20 cellular contexts compared by ENCODE assay signal in the genomic region with DNA sequence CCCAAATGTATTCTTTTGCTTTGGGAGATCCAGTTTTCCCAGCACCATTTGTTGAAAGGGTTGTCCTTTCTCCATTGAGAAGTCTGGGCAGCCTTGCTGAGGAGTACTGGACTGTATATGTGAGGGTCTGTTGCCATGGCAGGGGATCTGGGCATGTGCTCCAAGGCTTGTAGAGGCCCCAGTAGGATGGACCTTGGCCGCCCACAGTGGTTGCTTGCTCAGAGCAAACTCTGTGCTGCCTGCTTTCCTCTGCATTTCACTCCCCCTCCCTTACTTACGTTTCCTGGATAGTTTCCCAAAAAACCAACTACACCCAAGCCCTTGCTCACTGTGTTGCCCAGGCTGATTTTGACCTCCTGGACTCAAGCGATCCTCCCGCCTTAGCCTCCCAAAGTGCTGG.
A peak's percentile ranks its signal among the peaks of the same experiment; 100 is the strongest.
DNase-seq lines count a peak whose midpoint lies in the region; ATAC-seq and TF ChIP-seq lines count a peak whose summit lies in the region.
"Had no signal": no experiment of that assay in that cellular context is flagged by ENCODE, and none has a peak within 500 bp of the region (broad histone marks: within the 10 kb centered on the region; RNA-seq: fewer than 3 reads in every experiment).

No MANE protein-coding gene starts in this region.

- H3K4me3 Mint-ChIP-seq in CD14-positive monocyte (no peak overlapping the region), glutamatergic neuron (ENCODE audit: unreplicated experiment) (peak overlapping the region; percentile 25)
- H3K4me3 Mint-ChIP-seq: B cell; CD4-positive, alpha-beta memory T cell; CD4-positive, CD25-positive, alpha-beta regulatory T cell; CD8-positive, alpha-beta memory T cell had no signal

- no peak overlapping the region for H3K27ac Mint-ChIP-seq in CD14-positive monocyte
- no peak overlapping the region for H3K27ac Mint-ChIP-seq in glutamatergic neuron (ENCODE audit: unreplicated experiment)
- H3K27ac Mint-ChIP-seq: B cell; CD4-positive, alpha-beta memory T cell; CD4-positive, CD25-positive, alpha-beta regulatory T cell had no signal

- ATAC-seq in sciatic nerve (no peak), GM21367 (IDR thresholded peaks at IDR 0.05; ENCODE audit: unreplicated experiment) (no peak), GM19023 (IDR thresholded peaks at IDR 0.05; ENCODE audit: unreplicated experiment) (no peak)
- ATAC-seq: A549, GM12878 had no signal

- H3K36me3 Mint-ChIP-seq in CD14-positive monocyte: no peaks in the 10 kb centered on the region
- peaks cover 10% of the 10 kb centered on the region for H3K36me3 Mint-ChIP-seq in glutamatergic neuron (ENCODE audit: unreplicated experiment)
- H3K36me3 Mint-ChIP-seq: CD4-positive, alpha-beta memory T cell; CD4-positive, CD25-positive, alpha-beta regulatory T cell; CD8-positive, alpha-beta memory T cell had no signal

- intact Hi-C loops in CD14-positive monocyte (cut with micrococcal nuclease): no loop called here
- intact Hi-C loops in sciatic nerve (cut with DNase I): no loop called here

- DNase-seq in activated effector memory CD4-positive, alpha-beta T cell treated with anti-CD3 and anti-CD28 coated beads, Interleukin-2, amount 50 U/mL, for 16 hours: peak; percentile 16
- DNase-seq in activated effector memory CD4-positive, alpha-beta T cell treated with Interleukin-2 at 50 U/mL for 16 hours: no peak
- peak; percentile 10 for DNase-seq in CD14-positive monocyte (ENCODE audit: low spot score)
- DNase-seq in glutamatergic neuron: no peak
- peak; percentile 43 for DNase-seq in sciatic nerve (ENCODE audit: low spot score)
- no peak for DNase-seq in DMS79 (lab: John Stamatoyannopoulos, UW)
- DNase-seq: AML-193; Caco-2; Calu3; CD4-positive, alpha-beta memory T cell; CD4-positive, CD25-positive, alpha-beta regulatory T cell; DND-41; EL; GDM1 had no signal

- peaks cover 3 to 10% (median 6%) of the 10 kb centered on the region in 3 donors for H3K27me3 Mint-ChIP-seq in CD14-positive monocyte (ENCODE audit: low read depth in 3 of 3)
- peaks cover 15% of the 10 kb centered on the region for H3K27me3 Mint-ChIP-seq in glutamatergic neuron (ENCODE audit: unreplicated experiment)

- no peak for TF ChIP-seq CTCF in CD14-positive monocyte (IDR thresholded peaks at IDR 0.05)
- TF ChIP-seq CTCF in glutamatergic neuron (IDR thresholded peaks at IDR 0.05; ENCODE audit: partially characterized antibody, unreplicated experiment): no peak

- H3K9me3 Mint-ChIP-seq in CD14-positive monocyte (peaks cover 0 to 7% (median 3%) of the 10 kb centered on the region in 7 donors), glutamatergic neuron (ENCODE audit: unreplicated experiment) (peaks cover 20% of the 10 kb centered on the region)

- H3K4me1 Mint-ChIP-seq in CD14-positive monocyte (no peaks in the 10 kb centered on the region), glutamatergic neuron (ENCODE audit: low read depth, unreplicated experiment) (peaks cover 27% of the 10 kb centered on the region)
- H3K4me1 Mint-ChIP-seq: B cell; CD4-positive, alpha-beta memory T cell; CD4-positive, CD25-positive, alpha-beta regulatory T cell; CD8-positive, alpha-beta memory T cell had no signal

Comparison
In these comparisons a context has a peak if more than half of its experiments do, and no peak if none do; other contexts are left out.
1. DNase-seq: peak in activated effector memory CD4-positive, alpha-beta T cell treated with anti-CD3 and anti-CD28 coated beads, Interleukin-2, amount 50 U/mL, for 16 hours (single experiment), CD14-positive monocyte (single experiment) and sciatic nerve (single experiment); none in activated effector memory CD4-positive, alpha-beta T cell treated with Interleukin-2 at 50 U/mL for 16 hours (single experiment), glutamatergic neuron (single experiment) and DMS79 (single experiment).